ENCODE assay signal across 8 cellular contexts in the genomic region with DNA sequence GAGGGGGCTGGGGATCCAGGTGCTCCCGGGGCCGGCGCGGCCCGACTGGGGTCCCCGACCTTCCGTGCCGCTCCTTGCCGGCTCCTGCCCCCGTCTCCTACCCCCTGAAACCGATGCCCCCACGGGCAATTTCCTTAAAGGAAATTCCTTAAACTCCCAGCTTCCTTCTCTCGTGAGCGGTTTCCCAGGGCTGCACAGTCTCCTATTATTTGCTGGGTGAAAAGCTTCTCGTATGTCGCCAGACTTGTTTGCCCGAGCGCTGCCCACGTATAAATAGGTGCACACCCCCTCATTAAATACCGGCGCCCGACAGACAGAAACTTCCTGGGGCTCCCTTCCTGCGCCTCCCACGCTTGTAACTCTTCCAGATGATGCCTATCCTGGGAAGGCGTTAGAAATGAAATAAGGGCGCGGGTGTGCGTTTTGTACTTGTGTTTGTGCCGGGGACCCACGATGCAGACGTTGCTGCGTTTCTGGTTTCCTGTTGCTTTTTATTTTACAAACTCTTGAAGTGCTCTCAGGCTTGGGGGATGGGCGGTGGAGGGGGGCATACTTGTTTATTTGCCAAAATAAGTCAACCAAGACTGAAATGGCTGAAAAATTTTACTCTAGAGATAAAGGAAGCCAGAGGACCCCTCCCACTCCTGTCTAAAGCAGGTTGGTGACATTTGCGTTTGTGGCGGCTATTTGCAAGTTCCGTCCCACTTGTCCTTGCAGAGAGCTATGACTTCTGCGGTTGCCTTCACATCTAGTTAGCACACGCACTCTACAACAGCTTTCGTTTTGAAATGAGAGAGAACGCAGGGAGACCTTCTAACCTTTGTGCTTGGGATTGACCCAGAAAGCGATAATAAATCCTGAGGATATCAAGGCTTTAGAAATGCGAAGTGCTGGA. TPM values are rescaled to one million over a fixed set of nuclear protein-coding genes. Genes with fewer than 3 reads are reported as not detected.
DNase-seq lines count a peak whose midpoint lies in the region; ATAC-seq, FAIRE-seq and TF ChIP-seq lines count a peak whose summit lies in the region.

No MANE protein-coding gene starts in this region.

- no peak for FAIRE-seq in D721Med (lab: Jason Lieb, UNC)

- peak overlapping the region; percentile 75 for H2AFZ ChIP-seq in PC-3 (ENCODE audit: low read length)

- H3K9ac ChIP-seq in PC-3 (ENCODE audit: low read length): peak overlapping the region; percentile 62

- H3K27ac ChIP-seq in PC-3 (ENCODE audit: low read length) (peak overlapping the region; percentile 25), psoas muscle (peak overlapping the region; percentile 60)

- H3K27ac Mint-ChIP-seq in activated naive CD8-positive, alpha-beta T cell treated with anti-CD3 and anti-CD28 coated beads, Interleukin-2, amount 50 U/mL, for 24 hours: peak overlapping the region; percentile 91

- peak overlapping the region; percentile 89 for H3K4me3 Mint-ChIP-seq in activated naive CD8-positive, alpha-beta T cell treated with anti-CD3 and anti-CD28 coated beads, Interleukin-2, amount 50 U/mL, for 24 hours

- H3K9me3 ChIP-seq in PC-3 (ENCODE audit: low read length) (no peaks in the 10 kb centered on the region), psoas muscle (no peaks in the 10 kb centered on the region)

- H3K4me3 ChIP-seq in PC-3 (ENCODE audit: low read length) (peak overlapping the region; percentile 69), psoas muscle (peak overlapping the region; percentile 77)

- peaks cover 46% of the 10 kb centered on the region for H3K4me1 ChIP-seq in PC-3 (ENCODE audit: insufficient read depth, low read length)
- H3K4me1 ChIP-seq in psoas muscle: peaks cover 20% of the 10 kb centered on the region

- no peaks in the 10 kb centered on the region for H3K9me2 ChIP-seq in PC-3 (replicated peaks; ENCODE audit: low read length)

- H3F3A ChIP-seq in PC-3 (ENCODE audit: low read length, unreplicated experiment): no peaks in the 10 kb centered on the region

- peak overlapping the region; percentile 92 for H3K4me2 ChIP-seq in PC-3 (ENCODE audit: low read length)

- H3K27me3 ChIP-seq in PC-3 (ENCODE audit: low read length) (no peaks in the 10 kb centered on the region), psoas muscle (ENCODE audit: insufficient read depth in 3 of 3, low read length in 2 of 3) (no peaks in the 10 kb centered on the region)

- TSS peak; percentile 47 for BruUV-seq in PC-3 (replicated peaks; lab: Mats Ljungman, UMichigan)

- H3K9me3 Mint-ChIP-seq in activated naive CD8-positive, alpha-beta T cell treated with anti-CD3 and anti-CD28 coated beads, Interleukin-2, amount 50 U/mL, for 24 hours: no peaks in the 10 kb centered on the region

- no peaks in the 10 kb centered on the region for H4K20me1 ChIP-seq in PC-3 (ENCODE audit: low read length)

- peaks cover 6% of the 10 kb centered on the region for H3K27me3 Mint-ChIP-seq in activated naive CD8-positive, alpha-beta T cell treated with anti-CD3 and anti-CD28 coated beads, Interleukin-2, amount 50 U/mL, for 24 hours

- peaks cover 50% of the 10 kb centered on the region for H3K79me2 ChIP-seq in PC-3 (ENCODE audit: low read length)

- H3K36me3 ChIP-seq in PC-3 (ENCODE audit: low read depth, low read length) (0 out of 2 replicates have a peak, but pooled peaks cover 3% of the 10 kb centered on the region), psoas muscle (ENCODE audit: insufficient read depth in 1 of 2, low read depth in 1 of 2) (no peaks in the 10 kb centered on the region)

- H3K4me1 Mint-ChIP-seq in activated naive CD8-positive, alpha-beta T cell treated with anti-CD3 and anti-CD28 coated beads, Interleukin-2, amount 50 U/mL, for 24 hours: peaks cover 49% of the 10 kb centered on the region

- CTCF ChIA-PET in PC-3 (lab: Charles Lee): interaction anchor here (1.1 kb wide), 1 partner anchor 25 kb away, joined by 4 read pairs; no protein-coding TSS in a partner anchor

- no peaks in the 10 kb centered on the region for H3K36me3 Mint-ChIP-seq in activated naive CD8-positive, alpha-beta T cell treated with anti-CD3 and anti-CD28 coated beads, Interleukin-2, amount 50 U/mL, for 24 hours (ENCODE audit: low read depth)

- DNase-seq in EH (ENCODE audit: low read depth) (peak; percentile 40), PC-3 (peak; percentile 70), left ventricle myocardium superior (peak; percentile 43), psoas muscle (no peak), D721Med (ENCODE audit: insufficient read length, low spot score) (no peak), NCI-H2196 (lab: John Stamatoyannopoulos, UW; ENCODE audit: unreplicated experiment) (no peak)
- peak; percentile 57 for DNase-seq in activated naive CD8-positive, alpha-beta T cell treated with anti-CD3 and anti-CD28 coated beads, Interleukin-2, amount 50 U/mL, for 24 hours

- intact Hi-C loops in PC-3 (cut with micrococcal nuclease) (loop anchor here (10.0 kb wide), 1 partner anchor 61 kb away; the partner anchor contains the start of gene CCDC62), left ventricle myocardium superior (cut with micrococcal nuclease) (no loop called here), psoas muscle (cut with DNase I) (no loop called here)

- POLR2A ChIA-PET in PC-3 (lab: Charles Lee; ENCODE audit: unreplicated experiment): interaction anchor here (0.6 kb wide), 1 partner anchor 23 kb away, joined by 3 read pairs; no protein-coding TSS in a partner anchor

- WGBS in psoas muscle, 3 donors: 1 to 3% (median 2%) methylated on average over 32 to 42 of the region's 42 CpGs

- TF ChIP-seq CTCF in PC-3 (conservative IDR thresholded peaks at IDR 0.05; ENCODE audit: low read depth, low read length) (no peak), psoas muscle (IDR thresholded peaks at IDR 0.05) (no peak), D721Med (IDR thresholded peaks at IDR 0.05; ENCODE audit: insufficient read depth, missing control alignments) (no peak)

- ATAC-seq in HG02588 (IDR thresholded peaks at IDR 0.05; ENCODE audit: unreplicated experiment) (peak; percentile 61), PC-3 (peak; percentile 50), left ventricle myocardium superior (peak; percentile 25), psoas muscle (peak in 2 of 4 donors; percentile 3 to 26)
- ATAC-seq in activated naive CD8-positive, alpha-beta T cell treated with anti-CD3 and anti-CD28 coated beads, Interleukin-2, amount 50 U/mL, for 24 hours: peak; percentile 76

RNA-seq across cellular contexts. Expression of gene HIP1R, which starts 1.0 kb away (rescaled TPM):
- total RNA-seq in PC-3 (2014; rRNA removed) (46.1 and 83.6 TPM in 2 replicates), left ventricle myocardium superior (27.4 TPM), psoas muscle (10 to 100 TPM in 2 of 4 donors, 1 to 10 TPM in 2; 6.2 to 13.4 (median 9.7) TPM)
- polyA plus RNA-seq in psoas muscle: 10 to 100 TPM in 1 of 3 donors, 1 to 10 TPM in 2; 4.5 to 17.6 (median 8.0) TPM

RNA-seq across cellular contexts. Expression of gene VPS37B, which starts 59.6 kb away (rescaled TPM):
- total RNA-seq in PC-3 (2014; rRNA removed): 74.3 and 80.8 TPM in 2 replicates
- total RNA-seq in left ventricle myocardium superior: 29.5 TPM
- 10 to 100 TPM in 2 of 4 donors, 1 to 10 TPM in 2; 8.9 to 11.1 (median 9.9) TPM for total RNA-seq in psoas muscle
- polyA plus RNA-seq in psoas muscle: 1 to 10 TPM; 3.2 to 7.7 (median 5.9) TPM

Comparison
In these comparisons a context has a peak if more than half of its experiments do, and no peak if none do; other contexts are left out.
1. DNase-seq: peak in EH (single experiment), PC-3 (single experiment), activated naive CD8-positive, alpha-beta T cell treated with anti-CD3 and anti-CD28 coated beads, Interleukin-2, amount 50 U/mL, for 24 hours (single experiment) and left ventricle myocardium superior (single experiment); none in psoas muscle (0 of 2), D721Med (single experiment) and NCI-H2196 (single experiment).